Comparison of ENCODE assay signal across 21 cellular contexts in the genomic region with DNA sequence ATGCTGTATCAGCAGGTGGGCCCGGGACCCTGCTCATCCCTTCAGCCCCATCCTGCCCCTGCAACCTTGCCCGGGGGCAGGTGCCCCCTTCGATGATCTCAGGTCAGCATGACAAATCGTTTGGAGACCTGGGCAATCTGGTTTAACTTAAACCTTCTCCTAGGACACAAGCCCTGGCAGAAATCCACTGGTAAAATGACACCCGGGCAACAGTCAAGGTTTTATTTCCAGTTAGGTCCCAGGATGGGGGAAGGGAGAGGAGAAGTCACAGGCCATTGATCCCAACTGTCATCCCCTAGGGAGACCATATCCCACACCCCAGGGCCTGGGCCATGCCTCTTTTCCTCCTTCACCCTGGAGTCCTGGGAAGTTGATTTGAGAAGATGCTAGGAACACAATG. TPM values are rescaled to one million over a fixed set of nuclear protein-coding genes. Genes with fewer than 3 reads are reported as not detected.
DNase-seq lines count a peak whose midpoint lies in the region; ATAC-seq lines count a peak whose summit lies in the region.
"Had no signal": no experiment of that assay in that cellular context is flagged by ENCODE, and none has a peak within 500 bp of the region (broad histone marks: within the 10 kb centered on the region; RNA-seq: fewer than 3 reads in every experiment).

No MANE protein-coding gene starts in this region.

- H3K4me3 ChIP-seq in BLaER1: no peak overlapping the region
- H3K4me3 ChIP-seq: GM12878, transverse colon had no signal

- no peaks in the 10 kb centered on the region for H3K36me3 Mint-ChIP-seq in T-helper 2 cell treated with Interferon-gamma antibody and Interleukin-4, amounts not matched to agents 5 μg/mL and 100 μg/mL, for 36 hours (ENCODE audit: low read depth)

- H3K9ac ChIP-seq in BLaER1: no peak overlapping the region

- no peaks in the 10 kb centered on the region for H3K36me3 ChIP-seq in BLaER1
- H3K36me3 ChIP-seq: transverse colon had no signal

- H3K27me3 ChIP-seq in BLaER1: 0 out of 2 replicates have a peak, but pooled peaks cover 3% of the 10 kb centered on the region

- ATAC-seq in left lobe of liver (peak; percentile 7), HG02981 (IDR thresholded peaks at IDR 0.05; ENCODE audit: unreplicated experiment) (no peak)
- ATAC-seq: GM12878 had no signal

- H4K20me1 ChIP-seq in BLaER1: no peaks in the 10 kb centered on the region

- H3K27me3 Mint-ChIP-seq in T-helper 2 cell treated with Interferon-gamma antibody and Interleukin-4, amounts not matched to agents 5 μg/mL and 100 μg/mL, for 36 hours (ENCODE audit: low read depth): peaks cover 11% of the 10 kb centered on the region

- H3K4me1 Mint-ChIP-seq in T-helper 2 cell treated with Interferon-gamma antibody and Interleukin-4, amounts not matched to agents 5 μg/mL and 100 μg/mL, for 36 hours (ENCODE audit: low read depth): peaks cover 3% of the 10 kb centered on the region

- H3K9me3 ChIP-seq in BLaER1: peaks cover 9% of the 10 kb centered on the region
- H3K9me3 ChIP-seq: transverse colon had no signal

- H3K27ac Mint-ChIP-seq in T-helper 2 cell treated with Interferon-gamma antibody and Interleukin-4, amounts not matched to agents 5 μg/mL and 100 μg/mL, for 36 hours: no peak overlapping the region
- H3K27ac Mint-ChIP-seq: activated B cell treated with CpG ODN at 0.5 μM for 24 hours; activated naive CD8-positive, alpha-beta T cell treated with anti-CD3 and anti-CD28 coated beads, Interleukin-2, amount 10 ng/mL, durations not matched to agents 7 days and 5 days; activated T-helper 2 cell treated with anti-CD3 and anti-CD28 coated beads, Interferon-gamma antibody, Interleukin-2, Interleukin-4, amounts not matched to agents 10 μg/mL and 5 μg/mL and 100 μg/mL, durations not matched to agents 14 hours and 24 hours and 36 hours; progenitor cell of endocrine pancreas had no signal

- H3K27ac ChIP-seq in BLaER1: no peak overlapping the region
- H3K27ac ChIP-seq: transverse colon had no signal

- H3K4me1 ChIP-seq in BLaER1: peaks cover 32% of the 10 kb centered on the region

- in situ Hi-C loops in Caki2 (cut with HindIII; ENCODE audit: low pct_unique_long_range_greater_than_20kb, low sequenced_read_pairs): no loop called here

- no peak overlapping the region for H3K4me3 Mint-ChIP-seq in T-helper 2 cell treated with Interferon-gamma antibody and Interleukin-4, amounts not matched to agents 5 μg/mL and 100 μg/mL, for 36 hours
- H3K4me3 Mint-ChIP-seq: activated B cell treated with CpG ODN at 0.5 μM for 24 hours; activated naive CD8-positive, alpha-beta T cell treated with anti-CD3 and anti-CD28 coated beads, Interleukin-2, amount 10 ng/mL, durations not matched to agents 7 days and 5 days had no signal

- peak overlapping the region; percentile 32 for H3K4me2 ChIP-seq in BLaER1

- DNase-seq in Caki2 (ENCODE audit: low read depth): peak; percentile 34
- DNase-seq in NCI-H2196 treated with DMSO at 0.1 percent for 48 hours (lab: John Stamatoyannopoulos, UW; ENCODE audit: unreplicated experiment): peak; percentile 30
- peak; percentile 77 for DNase-seq in left lobe of liver (ENCODE audit: low spot score)
- no peak for DNase-seq in T-helper 2 cell treated with Interferon-gamma antibody and Interleukin-4, amounts not matched to agents 5 μg/mL and 100 μg/mL, for 36 hours (ENCODE audit: low spot score)
- no peak for DNase-seq in inferior parietal cortex (ENCODE audit: extremely low spot score)
- DNase-seq in DMS53 treated with DMSO at 0.1 percent for 48 hours (lab: John Stamatoyannopoulos, UW; ENCODE audit: unreplicated experiment): no peak
- DNase-seq: activated B cell treated with CpG ODN at 0.5 μM for 24 hours; activated CD8-positive, alpha-beta memory T cell treated with anti-CD3 and anti-CD28 coated beads, Interleukin-2, amount 50 U/mL, for 48 hours; activated naive CD8-positive, alpha-beta T cell treated with anti-CD3 and anti-CD28 coated beads, Interleukin-2, amount 10 ng/mL, durations not matched to agents 7 days and 5 days; central memory CD4-positive, alpha-beta T cell; dermis blood vessel endothelial cell; Kasumi-1; NCI-H187 treated with DMSO at 0.1 percent for 48 hours; T-helper 9 cell; transverse colon had no signal

- H3K9me3 Mint-ChIP-seq in T-helper 2 cell treated with Interferon-gamma antibody and Interleukin-4, amounts not matched to agents 5 μg/mL and 100 μg/mL, for 36 hours: peaks cover 4% of the 10 kb centered on the region

RNA-seq across cellular contexts. Expression of a gene that starts 1.8 kb away (rescaled TPM):
- total RNA-seq in Caki2 (2014; rRNA removed; shearing (Covaris generic); ENCODE audit: low replicate concordance): not detected in 2 replicates
- 136 TPM for total RNA-seq in left lobe of liver
- total RNA-seq: astrocyte had no signal

RNA-seq across cellular contexts. Expression of a gene that starts 3.0 kb away (rescaled TPM):
- total RNA-seq in Caki2 (2014; rRNA removed; shearing (Covaris generic); ENCODE audit: low replicate concordance): not detected in 2 replicates
- 328 TPM for total RNA-seq in left lobe of liver
- total RNA-seq: activated naive CD8-positive, alpha-beta T cell treated with anti-CD3 and anti-CD28 coated beads, Interleukin-2, amount 10 ng/mL, durations not matched to agents 7 days and 5 days had no signal

RNA-seq across cellular contexts. Expression of a gene that starts 18.5 kb away (rescaled TPM):
- total RNA-seq in Caki2 (2014; rRNA removed; shearing (Covaris generic); ENCODE audit: low replicate concordance): 0.24 TPM in 1 of 2 replicates, not detected in the other
- 36.8 TPM for total RNA-seq in left lobe of liver
- total RNA-seq: activated B cell treated with CpG ODN at 0.5 μM for 24 hours had no signal

RNA-seq across cellular contexts. Expression of a gene that starts 22.7 kb away (rescaled TPM):
- total RNA-seq in Caki2 (2014; rRNA removed; shearing (Covaris generic); ENCODE audit: low replicate concordance): 27.5 and 35.7 TPM in 2 replicates
- 1.8 TPM for total RNA-seq in left lobe of liver
- total RNA-seq: activated T-helper 2 cell treated with anti-CD3 and anti-CD28 coated beads, Interferon-gamma antibody, Interleukin-2, Interleukin-4, amounts not matched to agents 10 μg/mL and 5 μg/mL and 100 μg/mL, durations not matched to agents 14 hours and 24 hours and 36 hours had no signal

Comparison
In these comparisons a context has a peak if more than half of its experiments do, and no peak if none do; other contexts are left out.
1. DNase-seq: peak in Caki2 (single experiment), NCI-H2196 treated with DMSO at 0.1 percent for 48 hours (single experiment) and left lobe of liver (single experiment); none in T-helper 2 cell treated with Interferon-gamma antibody and Interleukin-4, amounts not matched to agents 5 μg/mL and 100 μg/mL, for 36 hours (single experiment), inferior parietal cortex (single experiment) and DMS53 treated with DMSO at 0.1 percent for 48 hours (single experiment).
2. RNA of a gene that starts 1.8 kb away (total RNA-seq): 136 TPM in left lobe of liver (single experiment); not detected in Caki2; every median in the first group is over 100 times any median in the second.
3. RNA of a gene that starts 3.0 kb away (total RNA-seq): 328 TPM in left lobe of liver (single experiment); not detected in Caki2; every median in the first group is over 100 times any median in the second.
4. RNA of a gene that starts 18.5 kb away (total RNA-seq): 36.8 TPM in left lobe of liver (single experiment); 0.24 TPM in Caki2; every median in the first group is over 10 times any median in the second.